ENCODE assay signal across 22 cellular contexts in genomic region chr4:167101035-167101434, GRCh38.
"Had no signal": no experiment of that assay in that cellular context is flagged by ENCODE, and none has a peak within 500 bp of the region (broad histone marks: within the 10 kb centered on the region; RNA-seq: fewer than 3 reads in every experiment).

No MANE protein-coding gene starts in this region.

- H3K27me3 Mint-ChIP-seq: naive B cell, progenitor cell of endocrine pancreas had no signal

- ATAC-seq: esophagus mucosa, gastrocnemius medialis, left cardiac atrium, pancreas, right cardiac atrium, upper lobe of right lung had no signal

- H3K36me3 Mint-ChIP-seq: naive B cell had no signal

- DNase-seq: effector memory CD4-positive, alpha-beta T cell; gastrocnemius medialis; glutamatergic neuron; left cardiac atrium; left ventricle myocardium superior; mesenchymal stem cell; naive B cell; occipital lobe; pancreas; right cardiac atrium; small intestine; stimulated activated CD4-positive, alpha-beta T cell treated with anti-CD3 and anti-CD28 coated beads, Interleukin-12 subunit alpha, Interleukin-12 subunit beta, amount 100 ng/mL, for 4 hours; stimulated activated naive CD4-positive, alpha-beta T cell; testis; upper lobe of right lung had no signal

- H3K9me3 Mint-ChIP-seq: nephron had no signal

- H3K4me3 Mint-ChIP-seq: naive B cell, nephron had no signal

- H3K4me3 ChIP-seq: coronary artery, gastrocnemius medialis, lung, pancreas, testis, tibial nerve, upper lobe of right lung, vagina had no signal

- H3K27me3 ChIP-seq: gastrocnemius medialis, pancreas, testis, tibial nerve, upper lobe of right lung, vagina had no signal

- H3K27ac Mint-ChIP-seq: naive B cell, nephron, progenitor cell of endocrine pancreas had no signal

- H3K27ac ChIP-seq: coronary artery, pancreas, testis, tibial nerve, upper lobe of right lung, vagina had no signal

- H3K4me1 Mint-ChIP-seq: naive B cell, nephron had no signal

- H3K36me3 ChIP-seq: gastrocnemius medialis, pancreas, tibial nerve, upper lobe of right lung, vagina had no signal

- H3K4me1 ChIP-seq: pancreas, testis, tibial nerve, upper lobe of right lung, vagina had no signal

- H3K9me3 ChIP-seq: gastrocnemius medialis, pancreas, testis, tibial nerve, upper lobe of right lung, vagina had no signal
